Comparison of ENCODE assay signal across 18 cellular contexts in the genomic region with DNA sequence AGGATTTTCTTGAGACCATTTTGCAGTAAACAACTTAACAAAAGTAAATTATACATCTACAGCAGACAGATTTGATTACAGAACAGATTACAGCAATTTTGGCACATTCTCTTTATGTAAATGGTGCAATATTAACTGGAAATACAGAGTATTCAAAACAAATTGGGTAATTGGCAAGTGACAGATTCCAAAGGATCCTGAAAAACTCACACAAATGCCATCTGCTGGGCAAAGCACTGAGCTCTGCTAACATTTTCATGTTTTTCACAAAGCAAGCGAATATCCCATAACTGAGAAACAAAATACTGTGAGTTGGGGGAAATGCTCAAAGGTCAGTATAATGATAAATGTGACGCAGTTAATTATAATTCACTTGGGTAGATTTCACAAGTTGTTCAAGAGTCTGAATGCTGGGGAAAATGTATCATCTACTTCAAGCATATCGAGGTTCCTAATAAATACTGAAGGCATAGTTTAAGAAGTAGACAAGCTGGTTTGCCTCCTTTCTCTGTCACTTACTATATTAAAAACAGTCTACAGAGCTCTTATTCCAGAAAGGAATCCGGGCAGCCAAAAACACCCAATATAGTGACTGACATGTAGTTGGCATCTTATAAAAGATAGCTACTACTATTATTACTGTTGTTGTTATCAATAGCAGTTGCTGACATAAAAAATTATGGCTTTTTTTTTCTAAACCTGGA.
A peak's percentile ranks its signal among the peaks of the same experiment; 100 is the strongest.
DNase-seq lines count a peak whose midpoint lies in the region; ATAC-seq and TF ChIP-seq lines count a peak whose summit lies in the region.
"Had no signal": no experiment of that assay in that cellular context is flagged by ENCODE, and none has a peak within 500 bp of the region (broad histone marks: within the 10 kb centered on the region; RNA-seq: fewer than 3 reads in every experiment).

No MANE protein-coding gene starts in this region.

- in situ Hi-C loops in transverse colon (cut with MboI; ENCODE audit: low pct_ligation_motif_present in 1 of 4, low pct_unique_long_range_greater_than_20kb in 1 of 4, low sequenced_read_pairs in 3 of 4): no loop called here

- intact Hi-C loops in Right ventricle myocardium superior (cut with DNase I): no loop called here
- intact Hi-C loops in ascending aorta (cut with DNase I): no loop called here
- intact Hi-C loops in vagina (cut with DNase I): no loop called here
- intact Hi-C loops in transverse colon (cut with DNase I; ENCODE audit: low total_unique reads): no loop called here

- peaks cover 86% of the 10 kb centered on the region for H3K4me1 Mint-ChIP-seq in nephron

- 70 to 75% methylated on average over 4 of the region's 4 CpGs for WGBS in transverse colon (ENCODE audit: low coverage in 1 of 2), 2 donors

- no peaks in the 10 kb centered on the region for H3K27me3 Mint-ChIP-seq in nephron (ENCODE audit: low read depth)
- H3K27me3 Mint-ChIP-seq: activated naive CD4-positive, alpha-beta T cell treated with anti-CD3 and anti-CD28 coated beads, Interleukin-2, amount 50 U/mL, for 24 hours; T-helper 17 cell had no signal

- H3K36me3 ChIP-seq in cardiac muscle cell (peaks cover 22% of the 10 kb centered on the region), ascending aorta (peaks cover 5 to 7% of the 10 kb centered on the region in 2 donors), vagina (peaks cover 0 to 9% of the 10 kb centered on the region in 2 donors), transverse colon (peaks cover 0 to 11% (median 2%) of the 10 kb centered on the region in 4 donors)

- peak overlapping the region; percentile 62 to 65 (median 64) for H3K27ac Mint-ChIP-seq in nephron

- DNase-seq in cardiac muscle cell (ENCODE audit: low read depth in 1 of 2, low spot score in 1 of 2): no peak
- DNase-seq in Right ventricle myocardium superior: no peak
- no peak for DNase-seq in ascending aorta (ENCODE audit: low spot score in 2 of 2)
- DNase-seq in vagina (ENCODE audit: extremely low spot score in 2 of 2): no peak
- no peak for DNase-seq in cortex of kidney (lab: John Stamatoyannopoulos, UW)
- no peak for DNase-seq in HuH-7.5 (ENCODE audit: low spot score)
- DNase-seq in transverse colon: no peak
- DNase-seq: activated CD8-positive, alpha-beta memory T cell treated with anti-CD3 and anti-CD28 coated beads, Interleukin-2, amount 50 U/mL, for 4 hours; heart left ventricle; kidney; NCI-H2171; stimulated activated CD4-positive, alpha-beta T cell treated with anti-CD3 and anti-CD28 coated beads, Interleukin-15, amount 100 ng/mL, for 24 hours; substantia nigra; T-helper 17 cell had no signal

- TF ChIP-seq POLR2A in vagina (IDR thresholded peaks at IDR 0.05) (no peak), transverse colon (IDR thresholded peaks at IDR 0.05) (no peak)

- ATAC-seq in Right ventricle myocardium superior (ENCODE audit: poor library complexity): no peak
- ATAC-seq: A549; activated CD4-positive, CD25-positive, alpha-beta regulatory T cell treated with anti-CD3 and anti-CD28 coated beads, Interleukin-2, amount 50 U/mL, for 24 hours; heart left ventricle; T-helper 17 cell had no signal

- H3K4me1 ChIP-seq in cardiac muscle cell (ENCODE audit: low read depth) (peaks cover 30% of the 10 kb centered on the region), ascending aorta (peaks cover 4 to 34% of the 10 kb centered on the region in 2 donors), vagina (peaks cover 57% of the 10 kb centered on the region), transverse colon (peaks cover 4 to 36% (median 13%) of the 10 kb centered on the region in 4 donors)

- H3K27me3 ChIP-seq in cardiac muscle cell: no peaks in the 10 kb centered on the region
- no peaks in the 10 kb centered on the region for H3K27me3 ChIP-seq in ascending aorta
- no peaks in the 10 kb centered on the region for H3K27me3 ChIP-seq in vagina
- no peaks in the 10 kb centered on the region for H3K27me3 ChIP-seq in transverse colon
- H3K27me3 ChIP-seq: heart left ventricle had no signal

- H3K9me3 ChIP-seq in cardiac muscle cell (ENCODE audit: low read depth): no peaks in the 10 kb centered on the region
- no peaks in the 10 kb centered on the region for H3K9me3 ChIP-seq in ascending aorta
- H3K9me3 ChIP-seq in vagina: no peaks in the 10 kb centered on the region
- H3K9me3 ChIP-seq in transverse colon: no peaks in the 10 kb centered on the region
- H3K9me3 ChIP-seq: A549, heart left ventricle had no signal

- no peak overlapping the region for H3K4me3 ChIP-seq in cardiac muscle cell
- no peak overlapping the region for H3K4me3 ChIP-seq in ascending aorta
- no peak overlapping the region for H3K4me3 ChIP-seq in vagina
- H3K4me3 ChIP-seq in transverse colon: no peak overlapping the region
- H3K4me3 ChIP-seq: A549, heart left ventricle had no signal

- H3K27ac ChIP-seq in cardiac muscle cell (peak overlapping the region; percentile 72), ascending aorta (peak overlapping the region; percentile 7 to 15), vagina (peak overlapping the region; percentile 6), transverse colon (peak overlapping the region in 1 of 4 donors; percentile 35)
- H3K27ac ChIP-seq: A549 had no signal

- no peak overlapping the region for H3K4me3 Mint-ChIP-seq in nephron
- H3K4me3 Mint-ChIP-seq: activated naive CD4-positive, alpha-beta T cell treated with anti-CD3 and anti-CD28 coated beads, Interleukin-2, amount 50 U/mL, for 24 hours; T-helper 17 cell had no signal

- peaks cover 53% of the 10 kb centered on the region for H3K36me3 Mint-ChIP-seq in nephron (ENCODE audit: low read depth)

- no peak for TF ChIP-seq EP300 in transverse colon (IDR thresholded peaks at IDR 0.05; ENCODE audit: low read depth)

- TF ChIP-seq CTCF in cardiac muscle cell (IDR thresholded peaks at IDR 0.05; ENCODE audit: low read depth, low read length) (no peak), ascending aorta (IDR thresholded peaks at IDR 0.05) (no peak), nephron (IDR thresholded peaks at IDR 0.05; ENCODE audit: unreplicated experiment in 3 of 3) (no peak), vagina (IDR thresholded peaks at IDR 0.05) (no peak), transverse colon (IDR thresholded peaks at IDR 0.05) (no peak)

- no peaks in the 10 kb centered on the region for H3K9me3 Mint-ChIP-seq in nephron
- H3K9me3 Mint-ChIP-seq: activated naive CD4-positive, alpha-beta T cell treated with anti-CD3 and anti-CD28 coated beads, Interleukin-2, amount 50 U/mL, for 24 hours had no signal
